Comparison of ENCODE assay signal across 14 cellular contexts in genomic region chr18:76827205-76827885, GRCh38. TPM values are rescaled to one million over a fixed set of nuclear protein-coding genes. Genes with fewer than 3 reads are reported as not detected.
DNase-seq lines count a peak whose midpoint lies in the region; ATAC-seq and TF ChIP-seq lines count a peak whose summit lies in the region.
"Had no signal": no experiment of that assay in that cellular context is flagged by ENCODE, and none has a peak within 500 bp of the region (broad histone marks: within the 10 kb centered on the region; RNA-seq: fewer than 3 reads in every experiment).

No MANE protein-coding gene starts in this region.

- H2BK5ac ChIP-seq in IMR-90 (ENCODE audit: low read depth, low read length, poor library complexity, severe bottlenecking), result no peak overlapping the region

- no peak overlapping the region for H3K56ac ChIP-seq in IMR-90 (ENCODE audit: extremely low read depth, insufficient read depth, low read length)

- WGBS in IMR-90 (ENCODE audit: extremely low coverage in 2 of 2, insufficient read length in 1 of 2), 2 experiments, result 90% methylated on average over 2 of the region's 9 CpGs; no CpG with 5 or more reads in 1 of the 2 experiments

- H3K4ac ChIP-seq in IMR-90 (ENCODE audit: low read depth, low read length), result no peak overlapping the region

- TF ChIP-seq CTCF in IMR-90 (conservative IDR thresholded peaks at IDR 0.05; ENCODE audit: low read depth, low read length) (no peak), brain (conservative IDR thresholded peaks at IDR 0.05) (no peak), PC-9 (conservative IDR thresholded peaks at IDR 0.05) (no peak), brain microvascular endothelial cell (IDR thresholded peaks at IDR 0.05; ENCODE audit: low read depth, low read length, missing control alignments) (no peak)

- no peak overlapping the region for H4K8ac ChIP-seq in IMR-90 (ENCODE audit: low read depth in 2 of 2, low read length in 2 of 2)

- H3K14ac ChIP-seq in IMR-90 (replicated peaks; ENCODE audit: low read depth, low read length), result no peak overlapping the region

- no peak overlapping the region for H2BK120ac ChIP-seq in IMR-90 (ENCODE audit: low read depth, low read length)

- H3K9me2 ChIP-seq in PC-9 (ENCODE audit: insufficient read depth), result no peaks in the 10 kb centered on the region

- no peak overlapping the region for H3K4me3 Mint-ChIP-seq in brain

- H2AFZ ChIP-seq in IMR-90 (replicated peaks; ENCODE audit: low read length, poor library complexity) (no peak overlapping the region), PC-9 (no peak overlapping the region)

- H3K4me2 ChIP-seq in IMR-90 (ENCODE audit: low read depth, low read length), result no peak overlapping the region
- H3K4me2 ChIP-seq in PC-9, result no peak overlapping the region

- BruUV-seq in IMR-90 (replicated peaks; lab: Mats Ljungman, UMichigan), result no TSS peak
- BruUV-seq in PC-9 (replicated peaks; lab: Mats Ljungman, UMichigan), result no TSS peak

- H3K27me3 Mint-ChIP-seq in brain, result no peaks in the 10 kb centered on the region

- ATAC-seq in IMR-90 (ENCODE audit: low read depth) (no peak), HG03342 (IDR thresholded peaks at IDR 0.05; ENCODE audit: unreplicated experiment) (no peak)
- ATAC-seq: activated CD4-positive, CD25-positive, alpha-beta regulatory T cell treated with anti-CD3 and anti-CD28 coated beads, Interleukin-2, amount 50 U/mL, for 24 hours had no signal

- in situ Hi-C loops in IMR-90 (cut with MboI; ENCODE audit: low sequenced_read_pairs) (no loop called here), brain microvascular endothelial cell (cut with HindIII; ENCODE audit: low pct_ligation_motif_present, low sequenced_read_pairs) (no loop called here)

- no peak for TF ChIP-seq RAD21 in IMR-90 (IDR thresholded peaks at IDR 0.05; ENCODE audit: low read length)

- peaks cover 2 to 12% (median 6%) of the 10 kb centered on the region in 5 experiments for H3K9me3 Mint-ChIP-seq in brain

- POLR2A ChIA-PET in IMR-90 (lab: Charles Lee; ENCODE audit: unreplicated experiment) (interaction anchor here (0.6 kb wide), 1 partner anchor 13 kb away, joined by 3 read pairs; no protein-coding TSS in a partner anchor), PC-9 (lab: Charles Lee; ENCODE audit: unreplicated experiment) (no interaction called here)

- H3K27me3 ChIP-seq in IMR-90 (ENCODE audit: control insufficient read depth, insufficient read depth, low read length) (no peaks in the 10 kb centered on the region), PC-9 (ENCODE audit: insufficient read depth, low read depth) (no peaks in the 10 kb centered on the region), brain microvascular endothelial cell (replicated peaks) (no peaks in the 10 kb centered on the region)
- H3K27me3 ChIP-seq: cardiac muscle cell, suprapubic skin had no signal

- TF ChIP-seq POLR2A in IMR-90 (IDR thresholded peaks at IDR 0.05; ENCODE audit: low read depth, low read length), result no peak

- peaks cover 22% of the 10 kb centered on the region for H3K36me3 Mint-ChIP-seq in brain

- DNase-seq in activated CD8-positive, alpha-beta memory T cell treated with anti-CD3 and anti-CD28 coated beads for 24 hours, result peak; percentile 47
- DNase-seq in activated CD8-positive, alpha-beta memory T cell treated with anti-CD3 and anti-CD28 coated beads, Interleukin-2, amount 50 U/mL, for 48 hours, result no peak
- peak; percentile 49 for DNase-seq in IMR-90
- peak; percentile 22 for DNase-seq in stimulated activated CD8-positive, alpha-beta memory T cell treated with anti-CD3 and anti-CD28 coated beads, Interleukin-4, amount 100 ng/mL, for 48 hours
- DNase-seq in PC-9, result no peak
- no peak for DNase-seq in brain microvascular endothelial cell
- DNase-seq: activated gamma-delta T cell, NCI-H1105 treated with DMSO at 0.1 percent for 48 hours, SW 1271 had no signal

- no peak overlapping the region for H3K23ac ChIP-seq in IMR-90 (ENCODE audit: low read depth, low read length)

- H3K4me1 ChIP-seq in IMR-90 (ENCODE audit: control insufficient read depth, insufficient read depth, low read length) (peaks cover 7% of the 10 kb centered on the region; the same call in 1 of the 2 replicates), PC-9 (replicated peaks; ENCODE audit: insufficient read depth) (peaks cover 10% of the 10 kb centered on the region; the same call in 1 of the 2 replicates)

- H3K79me1 ChIP-seq in IMR-90 (ENCODE audit: low read depth in 1 of 2, low read length in 2 of 2), result peaks cover 36 to 71% of the 10 kb centered on the region in 2 experiments

- no peak overlapping the region for H4K91ac ChIP-seq in IMR-90 (ENCODE audit: insufficient read depth, low read depth, low read length)

- H4K20me1 ChIP-seq in IMR-90 (ENCODE audit: insufficient read depth, low read length) (peaks cover 5% of the 10 kb centered on the region; the same call in 1 of the 2 replicates), PC-9 (ENCODE audit: insufficient read depth) (no peaks in the 10 kb centered on the region; the same call in 1 of the 2 replicates)

- H3K4me1 Mint-ChIP-seq in brain, result peaks cover 31% of the 10 kb centered on the region

- intact Hi-C loops in IMR-90 (cut with micrococcal nuclease), result no loop called here
- intact Hi-C loops in PC-9 (cut with micrococcal nuclease; ENCODE audit: unreplicated experiment), result no loop called here

- no peaks in the 10 kb centered on the region for H3K9me3 ChIP-seq in IMR-90 (ENCODE audit: control insufficient read depth, insufficient read depth, low read length)
- H3K9me3 ChIP-seq in PC-9 (ENCODE audit: insufficient read depth, low read depth), result no peaks in the 10 kb centered on the region
- H3K9me3 ChIP-seq: suprapubic skin had no signal

- no peak overlapping the region for H2BK20ac ChIP-seq in IMR-90 (ENCODE audit: low read depth, low read length)

- no peak overlapping the region for H3K27ac ChIP-seq in IMR-90 (ENCODE audit: insufficient read depth, low read length)
- H3K27ac ChIP-seq in PC-9, result no peak overlapping the region
- no peak overlapping the region for H3K27ac ChIP-seq in brain microvascular endothelial cell
- H3K27ac ChIP-seq: suprapubic skin had no signal

- peak overlapping the region in 3 of 5 experiments; percentile 4 to 42 (median 37) for H3K27ac Mint-ChIP-seq in brain

- H3F3A ChIP-seq in PC-9 (ENCODE audit: insufficient read depth, low read depth), result peaks cover 3% of the 10 kb centered on the region; the same call in 1 of the 2 replicates

- no peak overlapping the region for H3K9ac ChIP-seq in IMR-90 (ENCODE audit: low read depth, low read length)

- H3K36me3 ChIP-seq in IMR-90 (ENCODE audit: control insufficient read depth, insufficient read depth, low read length), result no peaks in the 10 kb centered on the region
- no peaks in the 10 kb centered on the region for H3K36me3 ChIP-seq in PC-9 (ENCODE audit: low read depth)
- no peaks in the 10 kb centered on the region for H3K36me3 ChIP-seq in brain microvascular endothelial cell (replicated peaks)
- H3K36me3 ChIP-seq: cardiac muscle cell, suprapubic skin had no signal

- peaks cover 80% of the 10 kb centered on the region for H3K79me2 ChIP-seq in PC-9 (ENCODE audit: low read depth)

- no peak overlapping the region for H3K18ac ChIP-seq in IMR-90 (ENCODE audit: low read depth, low read length)

- dilution Hi-C loops in IMR-90 (cut with HindIII; ENCODE audit: low sequenced_read_pairs, unreplicated experiment), result no loop called here

- H2AK9ac ChIP-seq in IMR-90 (replicated peaks; ENCODE audit: low read depth, low read length, poor library complexity), result no peak overlapping the region

- H3K4me3 ChIP-seq in IMR-90 (ENCODE audit: insufficient read depth, low read depth, low read length), result no peak overlapping the region
- H3K4me3 ChIP-seq in PC-9, result no peak overlapping the region
- H3K4me3 ChIP-seq in brain microvascular endothelial cell (ENCODE audit: low read depth, low read length), result no peak overlapping the region
- H3K4me3 ChIP-seq: cardiac muscle cell, suprapubic skin had no signal

- peaks cover 7% of the 10 kb centered on the region; the same call in 1 of the 2 replicates for H3K9me1 ChIP-seq in IMR-90 (ENCODE audit: insufficient read depth, low read length)

- H2AK5ac ChIP-seq in IMR-90 (ENCODE audit: low read depth, low read length), result no peak overlapping the region

- no peak overlapping the region for H4K5ac ChIP-seq in IMR-90 (ENCODE audit: low read depth, low read length)

- no peak overlapping the region for H2BK15ac ChIP-seq in IMR-90 (ENCODE audit: low read depth, low read length)

- CTCF ChIA-PET in IMR-90 (lab: Yijun Ruan, JAX), result no interaction called here
- CTCF ChIA-PET in PC-9 (lab: Charles Lee), result no interaction called here

TF ChIP-seq in IMR-90, 13 proteins besides CTCF, POLR2A, EP300 and RAD21:
- TF ChIP-seq NFE2L2 (IDR thresholded peaks at IDR 0.05; ENCODE audit: low read depth, low read length), result no peak
- TF ChIP-seq MAZ (IDR thresholded peaks at IDR 0.05; ENCODE audit: borderline replicate concordance, low read depth, low read length), result no peak
- no peak for TF ChIP-seq SMC3 (IDR thresholded peaks at IDR 0.05; ENCODE audit: low read depth, low read length)
- TF ChIP-seq BHLHE40 (IDR thresholded peaks at IDR 0.05; ENCODE audit: low read depth, low read length), result no peak
- TF ChIP-seq MXI1 (IDR thresholded peaks at IDR 0.05; ENCODE audit: borderline replicate concordance, low read depth, low read length), result no peak
- no peak for TF ChIP-seq RCOR1 (IDR thresholded peaks at IDR 0.05; ENCODE audit: insufficient replicate concordance, low read length)
- TF ChIP-seq CEBPB (IDR thresholded peaks at IDR 0.05; ENCODE audit: low read depth, low read length), result no peak

RNA-seq across cellular contexts. Expression of gene ZNF236, which starts 5.0 kb away (rescaled TPM):
- 9.7 and 11.1 TPM in 2 replicates for total RNA-seq in IMR-90 (2012; rRNA removed)
- 3.4 and 3.6 TPM in 2 replicates for polyA plus RNA-seq in IMR-90 (2012; rRNA removed)
- 2.0 and 3.7 TPM in 2 replicates for polyA plus RNA-seq in IMR-90 (2012; cell fraction: cytosol; rRNA removed)
- polyA plus RNA-seq in IMR-90 (2012; cell fraction: nucleus; rRNA removed; ENCODE audit: low replicate concordance), result 12.4 and 16.5 TPM in 2 replicates
- 3.8 TPM for polyA plus RNA-seq in brain (ENCODE audit: insufficient read depth, low read depth, low replicate concordance)
- 10.8 and 12.7 TPM in 2 replicates for total RNA-seq in PC-9 (2021)

Comparison
In these comparisons a context has a peak if more than half of its experiments do, and no peak if none do; other contexts are left out.
1. DNase-seq: peak in activated CD8-positive, alpha-beta memory T cell treated with anti-CD3 and anti-CD28 coated beads for 24 hours (single experiment), IMR-90 (single experiment) and stimulated activated CD8-positive, alpha-beta memory T cell treated with anti-CD3 and anti-CD28 coated beads, Interleukin-4, amount 100 ng/mL, for 48 hours (single experiment); none in activated CD8-positive, alpha-beta memory T cell treated with anti-CD3 and anti-CD28 coated beads, Interleukin-2, amount 50 U/mL, for 48 hours (single experiment), PC-9 (0 of 2) and brain microvascular endothelial cell (single experiment).